9 cellular contexts compared by ENCODE assay signal in genomic region chrX:10173331-10173900, GRCh38. TPM values are rescaled to one million over a fixed set of nuclear protein-coding genes. Genes with fewer than 3 reads are reported as not detected.
DNase-seq lines count a peak whose midpoint lies in the region; ATAC-seq, FAIRE-seq and TF ChIP-seq lines count a peak whose summit lies in the region.
"Had no signal": no experiment of that assay in that cellular context is flagged by ENCODE, and none has a peak within 500 bp of the region (broad histone marks: within the 10 kb centered on the region; RNA-seq: fewer than 3 reads in every experiment).

No MANE protein-coding gene starts in this region.

- H3K9me3 ChIP-seq in aorta (ENCODE audit: control insufficient read depth, low read length), result no peaks in the 10 kb centered on the region

- ATAC-seq in Right ventricle myocardium inferior (peak; percentile 59), left ventricle myocardium superior (no peak), aorta (ENCODE audit: low FRiP score) (peak; percentile 45), HG03280 (IDR thresholded peaks at IDR 0.05; ENCODE audit: unreplicated experiment) (no peak), GM21737 (IDR thresholded peaks at IDR 0.05; ENCODE audit: unreplicated experiment) (no peak)

- H3K27me3 ChIP-seq in bronchial epithelial cell (ENCODE audit: control insufficient read depth, insufficient read depth, low read length) (no peaks in the 10 kb centered on the region), aorta (ENCODE audit: control insufficient read depth in 1 of 2, insufficient read depth in 2 of 2, low read length in 1 of 2) (no peaks in the 10 kb centered on the region)

- no peak for DNase-seq in Right ventricle myocardium inferior (ENCODE audit: missing footprints)
- DNase-seq in left ventricle myocardium superior, result no peak
- peak; percentile 93 for DNase-seq in bronchial epithelial cell (ENCODE audit: low read depth)
- DNase-seq in left kidney (ENCODE audit: low read depth, low spot score), result peak; percentile 97
- peak in 1 of 2 donors; percentile 69 for DNase-seq in aorta
- no peak for DNase-seq in NCI-H2081 (lab: John Stamatoyannopoulos, UW)

- H3K4me3 ChIP-seq in bronchial epithelial cell (ENCODE audit: low read depth, low read length) (no peak overlapping the region), aorta (ENCODE audit: low read length in 2 of 2) (no peak overlapping the region)

- H3K4me1 ChIP-seq in aorta (ENCODE audit: control insufficient read depth in 1 of 2, insufficient read depth in 2 of 2, low read length in 2 of 2), result peaks cover 0 to 2% of the 10 kb centered on the region in 2 donors

- H3K36me3 ChIP-seq in bronchial epithelial cell (ENCODE audit: control insufficient read depth, insufficient read depth, low read length), result no peaks in the 10 kb centered on the region
- no peaks in the 10 kb centered on the region for H3K36me3 ChIP-seq in aorta (ENCODE audit: control insufficient read depth in 1 of 2, insufficient read depth in 2 of 2, low read length in 1 of 2)

- TF ChIP-seq CTCF in bronchial epithelial cell (IDR thresholded peaks at IDR 0.05; ENCODE audit: insufficient read depth, low read length, severe bottlenecking), result no peak

- intact Hi-C loops in Right ventricle myocardium inferior (cut with DNase I), result no loop called here
- intact Hi-C loops in left ventricle myocardium superior (cut with micrococcal nuclease), result no loop called here
- intact Hi-C loops in aorta (cut with DNase I), result no loop called here

- H3K27ac ChIP-seq in aorta (ENCODE audit: low read depth in 1 of 2, low read length in 2 of 2), result no peak overlapping the region
- H3K27ac ChIP-seq: C4-2B had no signal

- WGBS in aorta, 2 donors, result 31 to 35% methylated on average over 19 of the region's 19 CpGs

- no peak for FAIRE-seq in bronchial epithelial cell (lab: Jason Lieb, UNC)

RNA-seq across cellular contexts. Expression of gene CLCN4, which starts 16.6 kb away (rescaled TPM):
- total RNA-seq in Right ventricle myocardium inferior (26.7 TPM), left ventricle myocardium superior (30.0 TPM), bronchial epithelial cell (1.3 and 2.4 TPM in 2 replicates), aorta (1 to 10 TPM; 3.8 to 8.6 TPM)
- polyA plus RNA-seq in aorta, result under 1 TPM; 0.67 to 0.88 TPM

Comparison
In these comparisons a context has a peak if more than half of its experiments do, and no peak if none do; other contexts are left out.
1. ATAC-seq: peak in Right ventricle myocardium inferior (single experiment) and aorta (single experiment); none in left ventricle myocardium superior (single experiment), HG03280 (single experiment) and GM21737 (single experiment).
2. DNase-seq: peak in bronchial epithelial cell (single experiment) and left kidney (single experiment); none in Right ventricle myocardium inferior (single experiment), left ventricle myocardium superior (single experiment) and NCI-H2081 (0 of 2).